ENCODE assay signal across 32 cellular contexts in the genomic region with DNA sequence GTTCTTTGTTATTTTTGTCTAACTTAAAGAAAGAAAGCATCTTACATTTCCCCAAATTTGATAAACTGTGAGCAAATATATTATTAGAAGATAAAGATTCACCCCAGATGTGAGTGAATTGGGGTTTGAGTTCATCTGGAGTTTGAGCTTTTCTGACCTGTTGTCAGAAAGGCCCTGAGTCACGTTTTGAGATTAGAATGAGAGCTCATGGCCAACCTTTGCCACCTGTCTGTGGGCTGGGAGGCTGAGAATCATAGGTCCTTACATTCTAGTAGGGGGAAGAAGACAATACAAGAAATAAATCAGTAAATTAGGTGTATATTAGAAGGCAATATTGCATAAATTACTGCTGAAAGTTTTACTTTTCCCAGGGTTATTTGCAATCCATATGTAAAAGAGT. TPM values are rescaled to one million over a fixed set of nuclear protein-coding genes. Genes with fewer than 3 reads are reported as not detected.
"Had no signal": no experiment of that assay in that cellular context is flagged by ENCODE, and none has a peak within 500 bp of the region (broad histone marks: within the 10 kb centered on the region; RNA-seq: fewer than 3 reads in every experiment).

No MANE protein-coding gene starts in this region.

- H3K9me3 ChIP-seq: esophagus squamous epithelium had no signal

- H3K36me3 ChIP-seq: brain microvascular endothelial cell, esophagus squamous epithelium, WERI-Rb-1 had no signal

- H3K27ac ChIP-seq: brain microvascular endothelial cell, coronary artery, epithelial cell of prostate, esophagus squamous epithelium, WERI-Rb-1 had no signal

- DNase-seq: activated B cell treated with CpG ODN at 0.5 μM for 24 hours; activated CD4-positive, alpha-beta T cell treated with anti-CD3 and anti-CD28 coated beads for 48 hours; activated CD4-positive, alpha-beta T cell treated with anti-CD3 and anti-CD28 coated beads, Interleukin-2, amount 50 U/mL, for 1 hour; activated CD4-positive, alpha-beta T cell treated with anti-CD3 and anti-CD28 coated beads, Interleukin-2, amount 50 U/mL, for 48 hours; activated CD8-positive, alpha-beta memory T cell treated with anti-CD3 and anti-CD28 coated beads for 24 hours; activated CD8-positive, alpha-beta T cell treated with anti-CD3 and anti-CD28 coated beads for 36 hours; activated effector memory CD4-positive, alpha-beta T cell treated with Interleukin-2 at 50 U/mL for 16 hours; activated gamma-delta T cell treated with Interleukin-2 at 50 U/mL for 16 hours; activated naive CD4-positive, alpha-beta T cell treated with anti-CD3 and anti-CD28 coated beads, Interleukin-2, amount 50 U/mL, for 16 hours; activated naive CD4-positive, alpha-beta T cell treated with Interleukin-2 at 50 U/mL for 16 hours; activated T-cell treated with anti-CD3 and anti-CD28 coated beads, Interleukin-2, amount 50 U/mL, for 4 hours; amniotic stem cell; anterior cingulate cortex; brain microvascular endothelial cell; dermis blood vessel endothelial cell; effector CD4-positive, alpha-beta T cell; effector memory CD8-positive, alpha-beta T cell; esophagus squamous epithelium; foreskin melanocyte; head of caudate nucleus; T-helper 1 cell; T-helper 17 cell; T1000; WERI-Rb-1 had no signal

- ATAC-seq: activated CD4-positive, CD25-positive, alpha-beta regulatory T cell treated with anti-CD3 and anti-CD28 coated beads, Interleukin-2, amount 50 U/mL, for 24 hours; activated CD8-positive, alpha-beta T cell treated with anti-CD3 and anti-CD28 coated beads for 36 hours; activated T-cell treated with anti-CD3 and anti-CD28 coated beads, Interleukin-2, amount 50 U/mL, for 4 hours; activated T-helper 17 cell treated with anti-CD3 and anti-CD28 coated beads, Interleukin-2, amount 50 U/mL, for 72 hours; effector memory CD8-positive, alpha-beta T cell; T-helper 17 cell had no signal

- H3K4me3 ChIP-seq: coronary artery, esophagus squamous epithelium had no signal

RNA-seq across cellular contexts. Expression of a gene that starts 22.3 kb away (rescaled TPM):
- total RNA-seq: activated B cell treated with CpG ODN at 0.5 μM for 24 hours; activated CD8-positive, alpha-beta T cell treated with anti-CD3 and anti-CD28 coated beads for 36 hours; activated T-cell treated with anti-CD3 and anti-CD28 coated beads, Interleukin-2, amount 50 U/mL, for 4 hours; activated T-helper 17 cell treated with anti-CD3 and anti-CD28 coated beads, Interleukin-2, amount 50 U/mL, for 72 hours; bronchial epithelial cell; dermis blood vessel endothelial cell; endothelial cell of umbilical vein; fibroblast of lung; fibroblast of villous mesenchyme; T-helper 17 cell had no signal
- polyA plus RNA-seq: endothelial cell of umbilical vein, fibroblast of lung had no signal

RNA-seq across cellular contexts. Expression of a gene that starts 26.0 kb away (rescaled TPM):
- total RNA-seq: activated B cell treated with CpG ODN at 0.5 μM for 24 hours, bronchial epithelial cell, dermis blood vessel endothelial cell, endothelial cell of umbilical vein, esophagus squamous epithelium, fibroblast of lung, fibroblast of villous mesenchyme had no signal
- polyA plus RNA-seq: endothelial cell of umbilical vein, fibroblast of lung had no signal
